In genomic region chr11:33736148-33736809, GRCh38 we compare ENCODE assay signal across 1 cellular context.
TF ChIP-seq lines count a peak whose summit lies in the region.

TSS of gene CD59 (minus strand) at chr11:33736423. CDS start at chr11:33722445, 13,978 bp downstream.

TF ChIP-seq in HepG2, 621 proteins besides CTCF, POLR2A, EP300 and RAD21 (continued from another document and continues in another):
- TF ChIP-seq SP4 (CRISPR knock-in tag; IDR thresholded peaks at IDR 0.05) (peak; percentile 52; the same call in 1 of the 2 replicates), HOXA3 (CRISPR knock-in tag; IDR thresholded peaks at IDR 0.05) (peak; percentile 26; the same call in 1 of the 2 replicates), ZNF207 (IDR thresholded peaks at IDR 0.05; ENCODE audit: borderline replicate concordance) (no peak), TFE3 (CRISPR knock-in tag; IDR thresholded peaks at IDR 0.05) (no peak), ZNF772 (CRISPR knock-in tag; IDR thresholded peaks at IDR 0.05) (no peak), HDAC6 (IDR thresholded peaks at IDR 0.05; ENCODE audit: low read depth, low read length) (no peak), TRAFD1 (CRISPR knock-in tag; IDR thresholded peaks at IDR 0.05; ENCODE audit: borderline replicate concordance) (no peak), KAT8 (CRISPR knock-in tag; IDR thresholded peaks at IDR 0.05) (peak; percentile 69), ZNF317 (CRISPR knock-in tag; IDR thresholded peaks at IDR 0.05) (peak; percentile 12; the same call in 1 of the 2 replicates), TP53 (CRISPR knock-in tag; conservative IDR thresholded peaks at IDR 0.05) (no peak), UBTF (CRISPR knock-in tag; IDR thresholded peaks at IDR 0.05) (peak; percentile 42; the same call in 1 of the 2 replicates), NR2F1 (CRISPR knock-in tag; IDR thresholded peaks at IDR 0.05) (no peak), ZNF574 (CRISPR knock-in tag; IDR thresholded peaks at IDR 0.05) (no peak), ZNF296 (CRISPR knock-in tag; conservative IDR thresholded peaks at IDR 0.05) (no peak), PITX1 (CRISPR knock-in tag; IDR thresholded peaks at IDR 0.05) (0 out of 2 replicates have a peak, but pooled peaks have one; percentile 33), ZNF20 (CRISPR knock-in tag; IDR thresholded peaks at IDR 0.05) (no peak), ZNF776 (CRISPR knock-in tag; IDR thresholded peaks at IDR 0.05) (peak; percentile 38; the same call in 1 of the 2 replicates), ZNF614 (CRISPR knock-in tag; IDR thresholded peaks at IDR 0.05; ENCODE audit: borderline replicate concordance) (peak; percentile 48; the same call in 1 of the 2 replicates), DPF2 (CRISPR knock-in tag; IDR thresholded peaks at IDR 0.05; ENCODE audit: borderline replicate concordance, low read depth) (no peak), NR0B2 (CRISPR knock-in tag; IDR thresholded peaks at IDR 0.05) (peak; percentile 59; the same call in 1 of the 2 replicates), GATA4 (IDR thresholded peaks at IDR 0.05; ENCODE audit: borderline replicate concordance, low read depth) (no peak), TIGD3 (CRISPR knock-in tag; IDR thresholded peaks at IDR 0.05; ENCODE audit: borderline replicate concordance) (no peak), ZNF260 (CRISPR knock-in tag; IDR thresholded peaks at IDR 0.05; ENCODE audit: borderline replicate concordance, low read depth) (no peak), HNRNPL (IDR thresholded peaks at IDR 0.05; ENCODE audit: low read depth, low read length) (no peak), ZNF639 (CRISPR knock-in tag; conservative IDR thresholded peaks at IDR 0.05) (no peak), TOPORS (CRISPR knock-in tag; IDR thresholded peaks at IDR 0.05) (no peak), FOXO1 (CRISPR knock-in tag; IDR thresholded peaks at IDR 0.05) (no peak), RARG (CRISPR knock-in tag; IDR thresholded peaks at IDR 0.05; ENCODE audit: low read depth) (no peak), SAP130 (CRISPR knock-in tag; IDR thresholded peaks at IDR 0.05; ENCODE audit: low read depth) (peak; percentile 72; the same call in 1 of the 2 replicates), KLF13 (CRISPR knock-in tag; IDR thresholded peaks at IDR 0.05) (no peak), ZNF142 (CRISPR knock-in tag; IDR thresholded peaks at IDR 0.05) (no peak), ZNF274 (CRISPR knock-in tag; IDR thresholded peaks at IDR 0.05) (no peak), ZFP37 (CRISPR knock-in tag; IDR thresholded peaks at IDR 0.05; ENCODE audit: borderline replicate concordance) (no peak), ZBTB43 (CRISPR knock-in tag; conservative IDR thresholded peaks at IDR 0.05) (0 out of 2 replicates have a peak, but pooled peaks have one; percentile 21), ZMAT5 (CRISPR knock-in tag; IDR thresholded peaks at IDR 0.05; ENCODE audit: borderline replicate concordance, low read depth) (no peak)
